Comparison of ENCODE assay signal across 9 cellular contexts in the genomic region with DNA sequence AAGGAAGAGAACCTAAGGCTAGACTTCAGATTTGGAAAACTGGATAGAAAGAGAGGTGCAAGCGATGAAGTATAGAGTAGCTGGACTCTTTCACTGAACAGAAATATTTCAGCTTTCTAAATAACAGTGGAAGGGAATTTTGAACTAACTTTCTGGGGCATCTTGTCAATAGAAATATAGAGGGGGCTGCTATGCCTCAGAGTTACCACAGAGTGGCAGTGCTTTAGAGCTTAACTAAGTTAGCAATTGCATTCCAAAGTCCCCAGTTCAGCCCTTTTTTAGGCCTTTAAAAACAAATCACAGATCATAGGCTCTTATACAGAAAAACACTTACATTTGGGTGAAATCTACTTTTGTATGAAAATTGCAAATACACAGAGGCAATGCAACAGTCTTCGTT.
DNase-seq lines count a peak whose midpoint lies in the region; ATAC-seq and TF ChIP-seq lines count a peak whose summit lies in the region.
"Had no signal": no experiment of that assay in that cellular context is flagged by ENCODE, and none has a peak within 500 bp of the region (broad histone marks: within the 10 kb centered on the region; RNA-seq: fewer than 3 reads in every experiment).

No MANE protein-coding gene starts in this region.

- no peak overlapping the region for H3K4me3 Mint-ChIP-seq in mesothelial cell of epicardium

- H3K4me1 Mint-ChIP-seq in mesothelial cell of epicardium, result no peaks in the 10 kb centered on the region

- H3K27ac Mint-ChIP-seq in mesothelial cell of epicardium, result no peak overlapping the region

- peaks cover 4% of the 10 kb centered on the region for H3K27me3 Mint-ChIP-seq in mesothelial cell of epicardium (ENCODE audit: low read depth)

- no peak for ATAC-seq in GM21526 (IDR thresholded peaks at IDR 0.05; ENCODE audit: low FRiP score, unreplicated experiment)
- no peak for ATAC-seq in GM19023 (IDR thresholded peaks at IDR 0.05; ENCODE audit: unreplicated experiment)

- DNase-seq in DMS53 treated with DMSO at 0.1 percent for 48 hours (lab: John Stamatoyannopoulos, UW; ENCODE audit: unreplicated experiment) (peak; percentile 0), LNCaP clone FGC (ENCODE audit: low read depth) (no peak), astrocyte of the hippocampus (ENCODE audit: low read depth, low spot score) (peak; percentile 59), mesothelial cell of epicardium (ENCODE audit: low spot score in 2 of 2, unreplicated experiment in 2 of 2) (no peak), GM19238 (ENCODE audit: insufficient read length, low spot score) (no peak), NCI-H1048 (lab: John Stamatoyannopoulos, UW) (no peak)
- DNase-seq: activated naive CD4-positive, alpha-beta T cell treated with anti-CD3 and anti-CD28 coated beads, Interleukin-2, amount 50 U/mL, for 16 hours had no signal

- no peak overlapping the region for H3K4me3 ChIP-seq in LNCaP clone FGC (ENCODE audit: low read depth, low read length)

- TF ChIP-seq CTCF in LNCaP clone FGC (IDR thresholded peaks at IDR 0.05; ENCODE audit: control insufficient read depth, extremely low read depth, insufficient read depth) (peak; percentile 42), mesothelial cell of epicardium (IDR thresholded peaks at IDR 0.05; ENCODE audit: unreplicated experiment) (peak; percentile 39)

- H3K9me3 Mint-ChIP-seq in mesothelial cell of epicardium, result peaks cover 6% of the 10 kb centered on the region

- H3K36me3 Mint-ChIP-seq in mesothelial cell of epicardium, result no peaks in the 10 kb centered on the region

Comparison
In these comparisons a context has a peak if more than half of its experiments do, and no peak if none do; other contexts are left out.
1. DNase-seq: peak in DMS53 treated with DMSO at 0.1 percent for 48 hours (single experiment) and astrocyte of the hippocampus (single experiment); none in LNCaP clone FGC (single experiment), mesothelial cell of epicardium (0 of 2), GM19238 (single experiment) and NCI-H1048 (single experiment).